8 cellular contexts compared by ENCODE assay signal in the genomic region with DNA sequence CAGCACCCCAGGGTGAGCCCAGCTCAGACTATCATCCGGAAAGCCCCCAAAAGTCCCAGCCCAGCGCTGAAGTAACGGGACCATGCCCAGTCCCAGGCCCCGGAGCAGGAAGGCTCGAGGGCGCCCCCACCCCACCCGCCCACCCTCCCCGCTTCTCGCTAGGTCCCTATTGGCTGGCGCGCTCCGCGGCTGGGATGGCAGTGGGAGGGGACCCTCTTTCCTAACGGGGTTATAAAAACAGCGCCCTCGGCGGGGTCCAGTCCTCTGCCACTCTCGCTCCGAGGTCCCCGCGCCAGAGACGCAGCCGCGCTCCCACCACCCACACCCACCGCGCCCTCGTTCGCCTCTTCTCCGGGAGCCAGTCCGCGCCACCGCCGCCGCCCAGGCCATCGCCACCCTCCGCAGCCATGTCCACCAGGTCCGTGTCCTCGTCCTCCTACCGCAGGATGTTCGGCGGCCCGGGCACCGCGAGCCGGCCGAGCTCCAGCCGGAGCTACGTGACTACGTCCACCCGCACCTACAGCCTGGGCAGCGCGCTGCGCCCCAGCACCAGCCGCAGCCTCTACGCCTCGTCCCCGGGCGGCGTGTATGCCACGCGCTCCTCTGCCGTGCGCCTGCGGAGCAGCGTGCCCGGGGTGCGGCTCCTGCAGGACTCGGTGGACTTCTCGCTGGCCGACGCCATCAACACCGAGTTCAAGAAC. TPM values are rescaled to one million over a fixed set of nuclear protein-coding genes. Genes with fewer than 3 reads are reported as not detected.
DNase-seq lines count a peak whose midpoint lies in the region; TF ChIP-seq lines count a peak whose summit lies in the region.

No MANE protein-coding gene starts in this region.

- H3K4me3 Mint-ChIP-seq in HFFc6 (peak overlapping the region; percentile 100), type B pancreatic cell (peak overlapping the region; percentile 97)

- H3K27ac ChIP-seq in RWPE1 (peak overlapping the region; percentile 100), trophoblast cell (ENCODE audit: low read depth, low read length) (peak overlapping the region; percentile 78)

- H3K27me3 Mint-ChIP-seq in HFFc6 (ENCODE audit: insufficient read depth) = peaks cover 57% of the 10 kb centered on the region
- peaks cover 38% of the 10 kb centered on the region for H3K27me3 Mint-ChIP-seq in type B pancreatic cell

- H2BK12ac ChIP-seq in trophoblast cell (ENCODE audit: low read length) = peak overlapping the region; percentile 82

- H4K12ac ChIP-seq in trophoblast cell (ENCODE audit: low read depth, low read length) = peak overlapping the region; percentile 93

- WGBS in trophoblast cell (ENCODE audit: extremely low coverage, insufficient coverage, insufficient read length) = no CpG with 5 or more reads among the region's 72 CpGs

- H4K91ac ChIP-seq in trophoblast cell (ENCODE audit: low read depth, low read length) = peak overlapping the region; percentile 93

- H3K4ac ChIP-seq in trophoblast cell (ENCODE audit: low read depth, low read length) = peak overlapping the region; percentile 67

- TF ChIP-seq CTCF in HFFc6 (IDR thresholded peaks at IDR 0.05) = peak; percentile 34; the same call in 1 of the 2 replicates
- TF ChIP-seq CTCF in RWPE1 (conservative IDR thresholded peaks at IDR 0.05; ENCODE audit: low read depth) = no peak
- no peak for TF ChIP-seq CTCF in type B pancreatic cell (conservative IDR thresholded peaks at IDR 0.05)

- peak overlapping the region; percentile 42 for H2BK5ac ChIP-seq in trophoblast cell (ENCODE audit: low read depth, low read length, poor library complexity)

- peak overlapping the region; percentile 96 for H3K4me2 ChIP-seq in trophoblast cell (ENCODE audit: low read length)

- H3K4me1 Mint-ChIP-seq in HFFc6 (ENCODE audit: low read depth) = peaks cover 61% of the 10 kb centered on the region
- peaks cover 26% of the 10 kb centered on the region for H3K4me1 Mint-ChIP-seq in type B pancreatic cell (ENCODE audit: unreplicated experiment)

- H3K4me3 ChIP-seq in trophoblast cell (ENCODE audit: low read depth, low read length) = peak overlapping the region; percentile 89

- peak overlapping the region; percentile 89 for H2BK120ac ChIP-seq in trophoblast cell (ENCODE audit: insufficient read depth, low read length, poor library complexity)

- H3K27ac Mint-ChIP-seq in HFFc6 (peak overlapping the region; percentile 100), type B pancreatic cell (peak overlapping the region; percentile 95)

- H2AFZ ChIP-seq in trophoblast cell (ENCODE audit: insufficient read depth, low read length, poor library complexity) = peak overlapping the region; percentile 92

- peak overlapping the region; percentile 74 for H4K8ac ChIP-seq in trophoblast cell (ENCODE audit: low read depth, low read length)

- peaks cover 41% of the 10 kb centered on the region for H3K9me3 Mint-ChIP-seq in HFFc6
- no peaks in the 10 kb centered on the region for H3K9me3 Mint-ChIP-seq in type B pancreatic cell

- peak overlapping the region; percentile 62 for H3K18ac ChIP-seq in trophoblast cell (ENCODE audit: low read length)

- H3K9me3 ChIP-seq in ES-I3 (ENCODE audit: control insufficient read depth, insufficient read depth, low read length) = no peaks in the 10 kb centered on the region; the same call in 1 of the 2 replicates
- peaks cover 2% of the 10 kb centered on the region for H3K9me3 ChIP-seq in trophoblast cell (ENCODE audit: insufficient read depth, low read depth, low read length)

- H3K4me1 ChIP-seq in ES-I3 (ENCODE audit: insufficient read depth, low read length) = peaks cover 13% of the 10 kb centered on the region
- H3K4me1 ChIP-seq in trophoblast cell (ENCODE audit: control insufficient read depth in 1 of 2, insufficient read depth in 2 of 2, low read length in 2 of 2) = peaks cover 4 to 12% of the 10 kb centered on the region in 2 experiments

- peaks cover 2% of the 10 kb centered on the region for H3K27me3 ChIP-seq in trophoblast cell (ENCODE audit: insufficient read depth, low read length)

- DNase-seq in HFFc6 (peak; percentile 92), RWPE1 (ENCODE audit: low spot score) (peak; percentile 73), germinal center (ENCODE audit: low spot score) (peak; percentile 36), trophoblast cell (peak in 1 of 2 donors; percentile 36), type B pancreatic cell (ENCODE audit: extremely low spot score, unreplicated experiment) (peak; percentile 88), COLO668 (lab: John Stamatoyannopoulos, UW; ENCODE audit: unreplicated experiment) (no peak)
- DNase-seq in activated naive CD4-positive, alpha-beta T cell (lab: John Stamatoyannopoulos, UW) = peak; percentile 42 to 75 (median 54)

- H3K23ac ChIP-seq in trophoblast cell (ENCODE audit: low read length) = no peak overlapping the region

- H3K79me2 ChIP-seq in trophoblast cell (ENCODE audit: control insufficient read depth, insufficient read depth, low read length, poor library complexity) = peaks cover 7% of the 10 kb centered on the region

- H2AK5ac ChIP-seq in trophoblast cell (ENCODE audit: low read length) = peak overlapping the region; percentile 7

- H3K36me3 ChIP-seq in ES-I3 (ENCODE audit: insufficient read depth, low read length) = peaks cover 27% of the 10 kb centered on the region
- H3K36me3 ChIP-seq in trophoblast cell (ENCODE audit: control insufficient read depth in 1 of 2, insufficient read depth in 2 of 2, low read length in 2 of 2) = peaks cover 6 to 8% of the 10 kb centered on the region in 2 experiments

- peaks cover 15% of the 10 kb centered on the region for H3K79me1 ChIP-seq in trophoblast cell (ENCODE audit: low read length)

- peak overlapping the region; percentile 85 for H3K14ac ChIP-seq in trophoblast cell (ENCODE audit: low read length)

- H3K36me3 Mint-ChIP-seq in HFFc6 (ENCODE audit: low read depth) (peaks cover 56% of the 10 kb centered on the region), type B pancreatic cell (peaks cover 18% of the 10 kb centered on the region)

- CTCF ChIA-PET in RWPE1 (lab: Yijun Ruan, JAX) = interaction anchor here (0.5 to 0.9 kb wide), 8 partner anchors 14 to 421 kb away, joined by 3 to 6 read pairs (median 4); no protein-coding TSS in a partner anchor

- H3K9ac ChIP-seq in ES-I3 (ENCODE audit: low read depth, low read length) (peak overlapping the region; percentile 91), trophoblast cell (ENCODE audit: low read length) (peak overlapping the region; percentile 31)

- POLR2A ChIA-PET in RWPE1 (lab: Yijun Ruan, JAX; ENCODE audit: low non-redundant PET) = interaction anchor here (1.5 kb wide), 1 partner anchor 28 kb away, joined by 8 read pairs; the partner anchor contains the start of gene TRDMT1

RNA-seq across cellular contexts. Expression of gene VIM, which starts 1.1 kb away (rescaled TPM):
- total RNA-seq in HFFc6 (2021; fragmentation: NEBNext Ultra II Directional; extraction: Animal tissue kit (Norgen Biotek cat#: 25700)) = over 10,000 TPM in 4 of 6 experiments, 1,000 to 10,000 TPM in 2; 9,623 to 12,540 (median 10,688) TPM
- polyA plus RNA-seq in trophoblast cell (2013) = 408 and 429 TPM in 2 replicates
- 102 and 2,500 TPM in 2 replicates for total RNA-seq in type B pancreatic cell (ENCODE audit: low replicate concordance)

RNA-seq across cellular contexts. Expression of gene TRDMT1, which starts 27.7 kb away (rescaled TPM):
- 10 to 100 TPM in 2 of 6 experiments, 1 to 10 TPM in 4; 6.8 to 13.0 (median 8.6) TPM for total RNA-seq in HFFc6 (2021; fragmentation: NEBNext Ultra II Directional; extraction: Animal tissue kit (Norgen Biotek cat#: 25700))
- polyA plus RNA-seq in trophoblast cell (2013) = 2.7 and 3.1 TPM in 2 replicates
- 3.9 and 9.0 TPM in 2 replicates for total RNA-seq in type B pancreatic cell (ENCODE audit: low replicate concordance)
